Comparison of ENCODE assay signal across 8 cellular contexts in genomic region chr5:50667653-50668403, GRCh38. TPM values are rescaled to one million over a fixed set of nuclear protein-coding genes. Genes with fewer than 3 reads are reported as not detected.
DNase-seq lines count a peak whose midpoint lies in the region; ATAC-seq, FAIRE-seq and TF ChIP-seq lines count a peak whose summit lies in the region.

No MANE protein-coding gene starts in this region.

- no peaks in the 10 kb centered on the region for H3K4me1 ChIP-seq in right atrium auricular region

- peak overlapping the region; percentile 82 to 84 for H3K27ac ChIP-seq in right atrium auricular region

- in situ Hi-C loops in SK-MEL-5 (cut with HindIII; ENCODE audit: low pct_unique_long_range_greater_than_20kb, low sequenced_read_pairs) = no loop called here

- intact Hi-C loops in sciatic nerve (cut with DNase I) = no loop called here

- peak overlapping the region; percentile 99 for H3K4me3 Mint-ChIP-seq in activated naive CD8-positive, alpha-beta T cell treated with anti-CD3 and anti-CD28 coated beads for 36 hours

- DNase-seq in D341Med (ENCODE audit: low spot score) (peak; percentile 59), HK-2 (ENCODE audit: unreplicated experiment) (peak; percentile 77), SK-MEL-5 (ENCODE audit: low read depth, low spot score) (peak; percentile 66), right atrium auricular region (ENCODE audit: low spot score) (no peak), sciatic nerve (ENCODE audit: low spot score) (peak; percentile 82), frontal cortex (ENCODE audit: low spot score in 2 of 2) (no peak)
- peak; percentile 88 for DNase-seq in activated naive CD8-positive, alpha-beta T cell treated with anti-CD3 and anti-CD28 coated beads for 36 hours

- H3K27ac Mint-ChIP-seq in activated naive CD8-positive, alpha-beta T cell treated with anti-CD3 and anti-CD28 coated beads for 36 hours = peak overlapping the region; percentile 100

- TF ChIP-seq CTCF in right atrium auricular region (IDR thresholded peaks at IDR 0.05) = no peak

- H3K27me3 Mint-ChIP-seq in activated naive CD8-positive, alpha-beta T cell treated with anti-CD3 and anti-CD28 coated beads for 36 hours = no peaks in the 10 kb centered on the region

- ATAC-seq in GM19467 (IDR thresholded peaks at IDR 0.05; ENCODE audit: unreplicated experiment) (peak; percentile 83), sciatic nerve (peak; percentile 50)

- H3K27me3 ChIP-seq in right atrium auricular region = no peaks in the 10 kb centered on the region

- peaks cover 22% of the 10 kb centered on the region for H3K36me3 Mint-ChIP-seq in activated naive CD8-positive, alpha-beta T cell treated with anti-CD3 and anti-CD28 coated beads for 36 hours

- H3K36me3 ChIP-seq in right atrium auricular region = no peaks in the 10 kb centered on the region

- no peaks in the 10 kb centered on the region for H3K9me3 Mint-ChIP-seq in activated naive CD8-positive, alpha-beta T cell treated with anti-CD3 and anti-CD28 coated beads for 36 hours

- no peak for FAIRE-seq in frontal cortex (lab: Jason Lieb, UNC)

- H3K4me1 Mint-ChIP-seq in activated naive CD8-positive, alpha-beta T cell treated with anti-CD3 and anti-CD28 coated beads for 36 hours = peaks cover 44% of the 10 kb centered on the region

- H3K4me3 ChIP-seq in right atrium auricular region = peak overlapping the region; percentile 96 to 97

- no peaks in the 10 kb centered on the region for H3K9me3 ChIP-seq in right atrium auricular region

RNA-seq across cellular contexts. Expression of gene PARP8, which starts 1.4 kb away (rescaled TPM):
- total RNA-seq in SK-MEL-5 (2014; rRNA removed; shearing (Covaris generic)) = 41.7 and 43.3 TPM in 2 replicates
- 47.0 and 75.2 TPM in 2 replicates for polyA plus RNA-seq in SK-MEL-5 (2015; cell fraction: cytosol; rRNA removed)
- 79.2 and 97.9 TPM in 2 replicates for polyA plus RNA-seq in SK-MEL-5 (2015; cell fraction: nucleus; rRNA removed)
- 10 to 100 TPM; 41.0 to 43.6 TPM for total RNA-seq in activated naive CD8-positive, alpha-beta T cell treated with anti-CD3 and anti-CD28 coated beads for 36 hours
- total RNA-seq in right atrium auricular region (1 to 10 TPM; 3.9 to 6.6 TPM), sciatic nerve (30.4 TPM), frontal cortex (48.5 TPM)

Comparison
In these comparisons a context has a peak if more than half of its experiments do, and no peak if none do; other contexts are left out.
1. DNase-seq: peak in D341Med (single experiment), HK-2 (single experiment), SK-MEL-5 (single experiment), activated naive CD8-positive, alpha-beta T cell treated with anti-CD3 and anti-CD28 coated beads for 36 hours (single experiment) and sciatic nerve (single experiment); none in right atrium auricular region (single experiment) and frontal cortex (0 of 2).